In the genomic region with DNA sequence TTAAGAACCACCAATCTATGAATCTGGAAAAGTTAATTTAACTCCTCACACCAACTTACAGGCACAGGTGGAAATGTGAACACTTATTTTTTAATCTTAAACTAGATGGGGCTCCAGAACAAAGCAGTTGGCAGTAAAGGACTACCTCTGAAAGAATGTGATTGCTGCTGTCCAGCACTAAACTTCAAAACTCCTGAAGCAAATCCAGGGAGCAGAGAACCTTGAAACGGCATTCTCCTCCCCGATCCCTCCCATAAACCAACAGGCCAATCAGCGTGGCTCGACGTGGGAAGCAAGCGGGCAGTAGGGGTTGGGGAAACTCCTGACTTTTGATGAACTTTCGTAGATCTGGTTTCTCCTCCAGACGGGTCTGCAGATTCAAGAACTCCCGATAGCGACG, we compare ENCODE assay signal across 15 cellular contexts. TPM values are rescaled to one million over a fixed set of nuclear protein-coding genes. Genes with fewer than 3 reads are reported as not detected.
A peak's percentile ranks its signal among the peaks of the same experiment; 100 is the strongest.
DNase-seq lines count a peak whose midpoint lies in the region; ATAC-seq and TF ChIP-seq lines count a peak whose summit lies in the region.
"Had no signal": no experiment of that assay in that cellular context is flagged by ENCODE, and none has a peak within 500 bp of the region (broad histone marks: within the 10 kb centered on the region; RNA-seq: fewer than 3 reads in every experiment).

No MANE protein-coding gene starts in this region.

- POLR2A ChIA-PET in SK-N-SH (lab: Yijun Ruan, JAX) = no interaction called here

- TF ChIP-seq RAD21 in SK-N-SH (IDR thresholded peaks at IDR 0.05; ENCODE audit: low read length) (no peak), Ishikawa (IDR thresholded peaks at IDR 0.05; ENCODE audit: low read depth) (no peak)

- DNase-seq in SK-N-SH (no peak), neural crest cell (ENCODE audit: low read depth, low spot score) (no peak), NCI-H1417 treated with DMSO at 0.1 percent for 48 hours (lab: John Stamatoyannopoulos, UW) (no peak), coronary artery (ENCODE audit: low spot score) (no peak), SHP77 (lab: John Stamatoyannopoulos, UW) (no peak)
- DNase-seq: AML-193; Caco-2; CD4-positive, alpha-beta T cell; GDM1 had no signal

- H3K27me3 Mint-ChIP-seq in neural crest cell (ENCODE audit: low read depth) = no peaks in the 10 kb centered on the region
- H3K27me3 Mint-ChIP-seq: CD4-positive, alpha-beta T cell had no signal

- H2AFZ ChIP-seq in SK-N-SH (ENCODE audit: low read depth) = no peak overlapping the region

- H3K4me1 Mint-ChIP-seq in neural crest cell = peaks cover 9% of the 10 kb centered on the region

- H3K36me3 ChIP-seq in SK-N-SH (replicated peaks in 1 of 2; ENCODE audit: control insufficient read depth in 1 of 2, insufficient read depth in 2 of 2, low read length in 1 of 2) = peaks cover 54 to 80% of the 10 kb centered on the region in 2 experiments
- H3K36me3 ChIP-seq: HAP-1 had no signal

- no peak overlapping the region for H3K9ac ChIP-seq in SK-N-SH

- no peaks in the 10 kb centered on the region for H3K9me2 ChIP-seq in SK-N-SH

- H4K20me1 ChIP-seq in SK-N-SH (ENCODE audit: insufficient read depth) = peaks cover 17% of the 10 kb centered on the region; the same call in 1 of the 2 replicates

- WGBS in SK-N-SH (ENCODE audit: low lambda C conversion rate) = 98% methylated on average over 11 of the region's 11 CpGs

- peaks cover 14 to 19% of the 10 kb centered on the region in 2 experiments for H3K4me1 ChIP-seq in SK-N-SH (ENCODE audit: control insufficient read depth in 1 of 2, insufficient read depth in 2 of 2, low read depth in 1 of 2, low read length in 1 of 2)
- H3K4me1 ChIP-seq: HAP-1 had no signal

- no peaks in the 10 kb centered on the region for H3K9me3 ChIP-seq in SK-N-SH
- H3K9me3 ChIP-seq: Caco-2, HAP-1 had no signal

- no peak for TF ChIP-seq CTCF in SK-N-SH (IDR thresholded peaks at IDR 0.05)
- no peak for TF ChIP-seq CTCF in neural crest cell (conservative IDR thresholded peaks at IDR 0.05)
- TF ChIP-seq CTCF in coronary artery (IDR thresholded peaks at IDR 0.05) = no peak

- no peak overlapping the region for H3K27ac Mint-ChIP-seq in neural crest cell (ENCODE audit: unreplicated experiment)
- H3K27ac Mint-ChIP-seq: CD4-positive, alpha-beta T cell had no signal

- H3K4me3 ChIP-seq in SK-N-SH (ENCODE audit: low read depth in 2 of 2, low read length in 1 of 2) (no peak overlapping the region), coronary artery (no peak overlapping the region)
- H3K4me3 ChIP-seq: A549, HAP-1 had no signal

- H3K79me2 ChIP-seq in SK-N-SH (ENCODE audit: insufficient read depth) = peaks cover 72% of the 10 kb centered on the region

- H3K36me3 Mint-ChIP-seq in neural crest cell (ENCODE audit: low read depth) = peaks cover 11% of the 10 kb centered on the region

- peaks cover 23% of the 10 kb centered on the region for H3F3A ChIP-seq in SK-N-SH (replicated peaks; ENCODE audit: insufficient read depth)

- no peak overlapping the region for H3K4me2 ChIP-seq in SK-N-SH
- H3K4me2 ChIP-seq: A549 had no signal

- CTCF ChIA-PET in SK-N-SH (lab: Yijun Ruan, JAX) = interaction anchor here (1.3 kb wide), 1 partner anchor 17 kb away, joined by 5 read pairs; no protein-coding TSS in a partner anchor

- H3K4me3 Mint-ChIP-seq in neural crest cell = peak overlapping the region; percentile 8
- H3K4me3 Mint-ChIP-seq: CD4-positive, alpha-beta T cell had no signal

- TF ChIP-seq EP300 in SK-N-SH (IDR thresholded peaks at IDR 0.05; ENCODE audit: borderline replicate concordance in 1 of 2, low read depth in 1 of 2, low read length in 1 of 2) (no peak), Ishikawa (IDR thresholded peaks at IDR 0.05; ENCODE audit: borderline replicate concordance) (no peak)

- no peaks in the 10 kb centered on the region for H3K9me3 Mint-ChIP-seq in neural crest cell

- ATAC-seq in SK-N-SH treated with all-trans-retinoic acid at 6 μM for 48 hours = no peak
- ATAC-seq: A549 had no signal

- H3K27ac ChIP-seq in SK-N-SH (ENCODE audit: low read depth in 2 of 2, low read length in 1 of 2) (no peak overlapping the region), coronary artery (no peak overlapping the region)
- H3K27ac ChIP-seq: 22Rv1, A549, C4-2B had no signal

- H3K27me3 ChIP-seq in SK-N-SH (ENCODE audit: insufficient read depth) = no peaks in the 10 kb centered on the region

TF ChIP-seq in SK-N-SH, 30 proteins besides CTCF, POLR2A, EP300 and RAD21 (continues in another document):
- TF ChIP-seq, protein P1, sequence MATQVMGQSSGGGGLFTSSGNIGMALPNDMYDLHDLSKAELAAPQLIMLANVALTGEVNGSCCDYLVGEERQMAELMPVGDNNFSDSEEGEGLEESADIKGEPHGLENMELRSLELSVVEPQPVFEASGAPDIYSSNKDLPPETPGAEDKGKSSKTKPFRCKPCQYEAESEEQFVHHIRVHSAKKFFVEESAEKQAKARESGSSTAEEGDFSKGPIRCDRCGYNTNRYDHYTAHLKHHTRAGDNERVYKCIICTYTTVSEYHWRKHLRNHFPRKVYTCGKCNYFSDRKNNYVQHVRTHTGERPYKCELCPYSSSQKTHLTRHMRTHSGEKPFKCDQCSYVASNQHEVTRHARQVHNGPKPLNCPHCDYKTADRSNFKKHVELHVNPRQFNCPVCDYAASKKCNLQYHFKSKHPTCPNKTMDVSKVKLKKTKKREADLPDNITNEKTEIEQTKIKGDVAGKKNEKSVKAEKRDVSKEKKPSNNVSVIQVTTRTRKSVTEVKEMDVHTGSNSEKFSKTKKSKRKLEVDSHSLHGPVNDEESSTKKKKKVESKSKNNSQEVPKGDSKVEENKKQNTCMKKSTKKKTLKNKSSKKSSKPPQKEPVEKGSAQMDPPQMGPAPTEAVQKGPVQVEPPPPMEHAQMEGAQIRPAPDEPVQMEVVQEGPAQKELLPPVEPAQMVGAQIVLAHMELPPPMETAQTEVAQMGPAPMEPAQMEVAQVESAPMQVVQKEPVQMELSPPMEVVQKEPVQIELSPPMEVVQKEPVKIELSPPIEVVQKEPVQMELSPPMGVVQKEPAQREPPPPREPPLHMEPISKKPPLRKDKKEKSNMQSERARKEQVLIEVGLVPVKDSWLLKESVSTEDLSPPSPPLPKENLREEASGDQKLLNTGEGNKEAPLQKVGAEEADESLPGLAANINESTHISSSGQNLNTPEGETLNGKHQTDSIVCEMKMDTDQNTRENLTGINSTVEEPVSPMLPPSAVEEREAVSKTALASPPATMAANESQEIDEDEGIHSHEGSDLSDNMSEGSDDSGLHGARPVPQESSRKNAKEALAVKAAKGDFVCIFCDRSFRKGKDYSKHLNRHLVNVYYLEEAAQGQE (IDR thresholded peaks at IDR 0.05; ENCODE audit: low read depth, low read length) = peak; percentile 47; the same call in 1 of the 2 replicates

TF ChIP-seq in SK-N-SH treated with all-trans-retinoic acid at 6 μM for 48 hours, 23 proteins besides CTCF, POLR2A, EP300 and RAD21 (continues in another document):
- TF ChIP-seq ZNF8 (CRISPR knock-in tag; IDR thresholded peaks at IDR 0.05) = no peak
- TF ChIP-seq, protein P2, sequence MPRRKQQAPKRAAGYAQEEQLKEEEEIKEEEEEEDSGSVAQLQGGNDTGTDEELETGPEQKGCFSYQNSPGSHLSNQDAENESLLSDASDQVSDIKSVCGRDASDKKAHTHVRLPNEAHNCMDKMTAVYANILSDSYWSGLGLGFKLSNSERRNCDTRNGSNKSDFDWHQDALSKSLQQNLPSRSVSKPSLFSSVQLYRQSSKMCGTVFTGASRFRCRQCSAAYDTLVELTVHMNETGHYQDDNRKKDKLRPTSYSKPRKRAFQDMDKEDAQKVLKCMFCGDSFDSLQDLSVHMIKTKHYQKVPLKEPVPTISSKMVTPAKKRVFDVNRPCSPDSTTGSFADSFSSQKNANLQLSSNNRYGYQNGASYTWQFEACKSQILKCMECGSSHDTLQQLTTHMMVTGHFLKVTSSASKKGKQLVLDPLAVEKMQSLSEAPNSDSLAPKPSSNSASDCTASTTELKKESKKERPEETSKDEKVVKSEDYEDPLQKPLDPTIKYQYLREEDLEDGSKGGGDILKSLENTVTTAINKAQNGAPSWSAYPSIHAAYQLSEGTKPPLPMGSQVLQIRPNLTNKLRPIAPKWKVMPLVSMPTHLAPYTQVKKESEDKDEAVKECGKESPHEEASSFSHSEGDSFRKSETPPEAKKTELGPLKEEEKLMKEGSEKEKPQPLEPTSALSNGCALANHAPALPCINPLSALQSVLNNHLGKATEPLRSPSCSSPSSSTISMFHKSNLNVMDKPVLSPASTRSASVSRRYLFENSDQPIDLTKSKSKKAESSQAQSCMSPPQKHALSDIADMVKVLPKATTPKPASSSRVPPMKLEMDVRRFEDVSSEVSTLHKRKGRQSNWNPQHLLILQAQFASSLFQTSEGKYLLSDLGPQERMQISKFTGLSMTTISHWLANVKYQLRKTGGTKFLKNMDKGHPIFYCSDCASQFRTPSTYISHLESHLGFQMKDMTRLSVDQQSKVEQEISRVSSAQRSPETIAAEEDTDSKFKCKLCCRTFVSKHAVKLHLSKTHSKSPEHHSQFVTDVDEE (CRISPR knock-in tag; IDR thresholded peaks at IDR 0.05) = no peak

TF ChIP-seq in Ishikawa, 13 proteins besides CTCF, POLR2A, EP300 and RAD21 (continues in another document):
- TF ChIP-seq CREB1 (IDR thresholded peaks at IDR 0.05; ENCODE audit: low read depth) = no peak

RNA-seq across cellular contexts. Expression of a gene that starts 5.0 kb away (rescaled TPM):
- polyA plus RNA-seq in SK-N-SH (2012; rRNA removed) = 16.6 and 21.9 TPM in 2 replicates
- polyA plus RNA-seq in SK-N-SH (2012; cell fraction: cytosol; rRNA removed) = 16.6 and 19.4 TPM in 2 replicates
- 31.1 and 34.7 TPM in 2 replicates for polyA plus RNA-seq in SK-N-SH (2012; cell fraction: nucleus; rRNA removed)
- 43.7 and 45.0 TPM in 2 replicates for total RNA-seq in neural crest cell
